Comparison of ENCODE assay signal across 1 cellular context in the genomic region with DNA sequence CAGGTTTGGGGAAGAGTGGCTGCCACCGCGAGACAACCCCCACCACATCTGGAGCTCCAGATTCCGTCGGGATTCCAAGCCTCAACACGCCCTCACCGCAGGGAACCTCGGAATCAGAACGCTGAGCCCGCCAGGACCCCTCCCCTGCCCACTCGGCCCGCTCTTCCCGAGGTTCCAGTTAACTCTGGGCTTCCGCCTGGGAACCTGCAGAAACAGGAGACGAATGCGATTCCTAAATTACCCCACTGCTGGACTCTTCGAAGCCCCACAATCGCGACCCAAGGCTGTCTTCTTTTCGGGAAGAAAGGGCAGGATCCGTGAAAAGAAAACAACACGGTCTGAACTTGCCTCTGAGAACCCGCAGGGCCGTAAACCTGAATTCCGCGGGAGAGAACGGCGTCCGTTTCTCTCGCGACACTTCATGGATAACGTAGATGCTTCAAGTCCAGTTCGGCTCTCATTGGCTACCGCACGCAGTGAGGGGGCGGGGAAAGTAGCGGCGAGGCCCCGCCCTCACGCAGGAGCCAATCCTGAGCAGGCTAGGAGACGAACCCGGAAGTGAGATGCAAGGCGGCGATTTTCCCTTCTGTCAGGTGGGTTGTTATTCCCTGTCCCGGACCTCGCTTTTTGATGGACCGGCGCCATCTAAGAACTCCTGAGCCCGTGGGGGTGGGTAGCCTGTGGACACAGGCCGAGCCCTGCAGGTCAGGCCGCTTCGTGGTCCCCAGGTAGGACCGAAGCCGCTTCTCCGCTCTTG.
TF ChIP-seq lines count a peak whose summit lies in the region.

A gene with protein sequence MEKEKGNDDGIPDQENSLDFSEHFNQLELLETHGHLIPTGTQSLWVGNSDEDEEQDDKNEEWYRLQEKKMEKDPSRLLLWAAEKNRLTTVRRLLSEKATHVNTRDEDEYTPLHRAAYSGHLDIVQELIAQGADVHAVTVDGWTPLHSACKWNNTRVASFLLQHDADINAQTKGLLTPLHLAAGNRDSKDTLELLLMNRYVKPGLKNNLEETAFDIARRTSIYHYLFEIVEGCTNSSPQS (plus strand): TSS at position 542 of the 757 bp plus-strand sequence. CDS start 2,710 bp downstream, outside the sequence.
A gene (minus strand): TSS at position 402 of the 757 bp plus-strand sequence. CDS start 1,043 bp downstream, outside the sequence.

TF ChIP-seq in K562, 482 proteins besides CTCF, POLR2A, EP300 and RAD21 (continued from another document and continues in another):
- TF ChIP-seq CSDE1 (IDR thresholded peaks at IDR 0.05): no peak
- no peak for TF ChIP-seq ZNF24 (IDR thresholded peaks at IDR 0.05)
- TF ChIP-seq, protein P1, sequence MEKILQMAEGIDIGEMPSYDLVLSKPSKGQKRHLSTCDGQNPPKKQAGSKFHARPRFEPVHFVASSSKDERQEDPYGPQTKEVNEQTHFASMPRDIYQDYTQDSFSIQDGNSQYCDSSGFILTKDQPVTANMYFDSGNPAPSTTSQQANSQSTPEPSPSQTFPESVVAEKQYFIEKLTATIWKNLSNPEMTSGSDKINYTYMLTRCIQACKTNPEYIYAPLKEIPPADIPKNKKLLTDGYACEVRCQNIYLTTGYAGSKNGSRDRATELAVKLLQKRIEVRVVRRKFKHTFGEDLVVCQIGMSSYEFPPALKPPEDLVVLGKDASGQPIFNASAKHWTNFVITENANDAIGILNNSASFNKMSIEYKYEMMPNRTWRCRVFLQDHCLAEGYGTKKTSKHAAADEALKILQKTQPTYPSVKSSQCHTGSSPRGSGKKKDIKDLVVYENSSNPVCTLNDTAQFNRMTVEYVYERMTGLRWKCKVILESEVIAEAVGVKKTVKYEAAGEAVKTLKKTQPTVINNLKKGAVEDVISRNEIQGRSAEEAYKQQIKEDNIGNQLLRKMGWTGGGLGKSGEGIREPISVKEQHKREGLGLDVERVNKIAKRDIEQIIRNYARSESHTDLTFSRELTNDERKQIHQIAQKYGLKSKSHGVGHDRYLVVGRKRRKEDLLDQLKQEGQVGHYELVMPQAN (IDR thresholded peaks at IDR 0.05; ENCODE audit: borderline replicate concordance): peak; percentile 83
- TF ChIP-seq PURB (CRISPR knock-in tag; IDR thresholded peaks at IDR 0.05; ENCODE audit: low read depth): no peak
- TF ChIP-seq NFYB (IDR thresholded peaks at IDR 0.05; ENCODE audit: extremely low read depth, insufficient read length): peak; percentile 84
- no peak for TF ChIP-seq JUN (IDR thresholded peaks at IDR 0.05; ENCODE audit: borderline replicate concordance, low read depth, low read length)
- TF ChIP-seq JUN (CRISPR knock-in tag; IDR thresholded peaks at IDR 0.05; ENCODE audit: borderline replicate concordance): no peak; the same call in 1 of the 2 replicates
- peak; percentile 99 for TF ChIP-seq CXXC5 (CRISPR knock-in tag; IDR thresholded peaks at IDR 0.05)
- TF ChIP-seq, protein P2, sequence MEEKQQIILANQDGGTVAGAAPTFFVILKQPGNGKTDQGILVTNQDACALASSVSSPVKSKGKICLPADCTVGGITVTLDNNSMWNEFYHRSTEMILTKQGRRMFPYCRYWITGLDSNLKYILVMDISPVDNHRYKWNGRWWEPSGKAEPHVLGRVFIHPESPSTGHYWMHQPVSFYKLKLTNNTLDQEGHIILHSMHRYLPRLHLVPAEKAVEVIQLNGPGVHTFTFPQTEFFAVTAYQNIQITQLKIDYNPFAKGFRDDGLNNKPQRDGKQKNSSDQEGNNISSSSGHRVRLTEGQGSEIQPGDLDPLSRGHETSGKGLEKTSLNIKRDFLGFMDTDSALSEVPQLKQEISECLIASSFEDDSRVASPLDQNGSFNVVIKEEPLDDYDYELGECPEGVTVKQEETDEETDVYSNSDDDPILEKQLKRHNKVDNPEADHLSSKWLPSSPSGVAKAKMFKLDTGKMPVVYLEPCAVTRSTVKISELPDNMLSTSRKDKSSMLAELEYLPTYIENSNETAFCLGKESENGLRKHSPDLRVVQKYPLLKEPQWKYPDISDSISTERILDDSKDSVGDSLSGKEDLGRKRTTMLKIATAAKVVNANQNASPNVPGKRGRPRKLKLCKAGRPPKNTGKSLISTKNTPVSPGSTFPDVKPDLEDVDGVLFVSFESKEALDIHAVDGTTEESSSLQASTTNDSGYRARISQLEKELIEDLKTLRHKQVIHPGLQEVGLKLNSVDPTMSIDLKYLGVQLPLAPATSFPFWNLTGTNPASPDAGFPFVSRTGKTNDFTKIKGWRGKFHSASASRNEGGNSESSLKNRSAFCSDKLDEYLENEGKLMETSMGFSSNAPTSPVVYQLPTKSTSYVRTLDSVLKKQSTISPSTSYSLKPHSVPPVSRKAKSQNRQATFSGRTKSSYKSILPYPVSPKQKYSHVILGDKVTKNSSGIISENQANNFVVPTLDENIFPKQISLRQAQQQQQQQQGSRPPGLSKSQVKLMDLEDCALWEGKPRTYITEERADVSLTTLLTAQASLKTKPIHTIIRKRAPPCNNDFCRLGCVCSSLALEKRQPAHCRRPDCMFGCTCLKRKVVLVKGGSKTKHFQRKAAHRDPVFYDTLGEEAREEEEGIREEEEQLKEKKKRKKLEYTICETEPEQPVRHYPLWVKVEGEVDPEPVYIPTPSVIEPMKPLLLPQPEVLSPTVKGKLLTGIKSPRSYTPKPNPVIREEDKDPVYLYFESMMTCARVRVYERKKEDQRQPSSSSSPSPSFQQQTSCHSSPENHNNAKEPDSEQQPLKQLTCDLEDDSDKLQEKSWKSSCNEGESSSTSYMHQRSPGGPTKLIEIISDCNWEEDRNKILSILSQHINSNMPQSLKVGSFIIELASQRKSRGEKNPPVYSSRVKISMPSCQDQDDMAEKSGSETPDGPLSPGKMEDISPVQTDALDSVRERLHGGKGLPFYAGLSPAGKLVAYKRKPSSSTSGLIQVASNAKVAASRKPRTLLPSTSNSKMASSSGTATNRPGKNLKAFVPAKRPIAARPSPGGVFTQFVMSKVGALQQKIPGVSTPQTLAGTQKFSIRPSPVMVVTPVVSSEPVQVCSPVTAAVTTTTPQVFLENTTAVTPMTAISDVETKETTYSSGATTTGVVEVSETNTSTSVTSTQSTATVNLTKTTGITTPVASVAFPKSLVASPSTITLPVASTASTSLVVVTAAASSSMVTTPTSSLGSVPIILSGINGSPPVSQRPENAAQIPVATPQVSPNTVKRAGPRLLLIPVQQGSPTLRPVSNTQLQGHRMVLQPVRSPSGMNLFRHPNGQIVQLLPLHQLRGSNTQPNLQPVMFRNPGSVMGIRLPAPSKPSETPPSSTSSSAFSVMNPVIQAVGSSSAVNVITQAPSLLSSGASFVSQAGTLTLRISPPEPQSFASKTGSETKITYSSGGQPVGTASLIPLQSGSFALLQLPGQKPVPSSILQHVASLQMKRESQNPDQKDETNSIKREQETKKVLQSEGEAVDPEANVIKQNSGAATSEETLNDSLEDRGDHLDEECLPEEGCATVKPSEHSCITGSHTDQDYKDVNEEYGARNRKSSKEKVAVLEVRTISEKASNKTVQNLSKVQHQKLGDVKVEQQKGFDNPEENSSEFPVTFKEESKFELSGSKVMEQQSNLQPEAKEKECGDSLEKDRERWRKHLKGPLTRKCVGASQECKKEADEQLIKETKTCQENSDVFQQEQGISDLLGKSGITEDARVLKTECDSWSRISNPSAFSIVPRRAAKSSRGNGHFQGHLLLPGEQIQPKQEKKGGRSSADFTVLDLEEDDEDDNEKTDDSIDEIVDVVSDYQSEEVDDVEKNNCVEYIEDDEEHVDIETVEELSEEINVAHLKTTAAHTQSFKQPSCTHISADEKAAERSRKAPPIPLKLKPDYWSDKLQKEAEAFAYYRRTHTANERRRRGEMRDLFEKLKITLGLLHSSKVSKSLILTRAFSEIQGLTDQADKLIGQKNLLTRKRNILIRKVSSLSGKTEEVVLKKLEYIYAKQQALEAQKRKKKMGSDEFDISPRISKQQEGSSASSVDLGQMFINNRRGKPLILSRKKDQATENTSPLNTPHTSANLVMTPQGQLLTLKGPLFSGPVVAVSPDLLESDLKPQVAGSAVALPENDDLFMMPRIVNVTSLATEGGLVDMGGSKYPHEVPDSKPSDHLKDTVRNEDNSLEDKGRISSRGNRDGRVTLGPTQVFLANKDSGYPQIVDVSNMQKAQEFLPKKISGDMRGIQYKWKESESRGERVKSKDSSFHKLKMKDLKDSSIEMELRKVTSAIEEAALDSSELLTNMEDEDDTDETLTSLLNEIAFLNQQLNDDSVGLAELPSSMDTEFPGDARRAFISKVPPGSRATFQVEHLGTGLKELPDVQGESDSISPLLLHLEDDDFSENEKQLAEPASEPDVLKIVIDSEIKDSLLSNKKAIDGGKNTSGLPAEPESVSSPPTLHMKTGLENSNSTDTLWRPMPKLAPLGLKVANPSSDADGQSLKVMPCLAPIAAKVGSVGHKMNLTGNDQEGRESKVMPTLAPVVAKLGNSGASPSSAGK (IDR thresholded peaks at IDR 0.05): peak; percentile 60
- TF ChIP-seq ILF3 (IDR thresholded peaks at IDR 0.05; ENCODE audit: borderline replicate concordance): no peak
- peak; percentile 98 for TF ChIP-seq ELF1 (tag; IDR thresholded peaks at IDR 0.05)
- no peak for TF ChIP-seq STAT5A (IDR thresholded peaks at IDR 0.05; ENCODE audit: borderline replicate concordance, low read length)
- peak; percentile 80 for TF ChIP-seq EGR1 (conservative IDR thresholded peaks at IDR 0.05)
- peak; percentile 77 for TF ChIP-seq POLR2AphosphoS5 (IDR thresholded peaks at IDR 0.05; ENCODE audit: control insufficient read depth, insufficient read depth, low read depth, low read length)
- peak; percentile 87 for TF ChIP-seq RBFOX2 (IDR thresholded peaks at IDR 0.05; ENCODE audit: low read depth, low read length)
- TF ChIP-seq, protein P3, sequence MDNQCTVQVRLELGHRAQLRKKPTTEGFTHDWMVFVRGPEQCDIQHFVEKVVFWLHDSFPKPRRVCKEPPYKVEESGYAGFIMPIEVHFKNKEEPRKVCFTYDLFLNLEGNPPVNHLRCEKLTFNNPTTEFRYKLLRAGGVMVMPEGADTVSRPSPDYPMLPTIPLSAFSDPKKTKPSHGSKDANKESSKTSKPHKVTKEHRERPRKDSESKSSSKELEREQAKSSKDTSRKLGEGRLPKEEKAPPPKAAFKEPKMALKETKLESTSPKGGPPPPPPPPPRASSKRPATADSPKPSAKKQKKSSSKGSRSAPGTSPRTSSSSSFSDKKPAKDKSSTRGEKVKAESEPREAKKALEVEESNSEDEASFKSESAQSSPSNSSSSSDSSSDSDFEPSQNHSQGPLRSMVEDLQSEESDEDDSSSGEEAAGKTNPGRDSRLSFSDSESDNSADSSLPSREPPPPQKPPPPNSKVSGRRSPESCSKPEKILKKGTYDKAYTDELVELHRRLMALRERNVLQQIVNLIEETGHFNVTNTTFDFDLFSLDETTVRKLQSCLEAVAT (IDR thresholded peaks at IDR 0.05): no peak
- TF ChIP-seq KDM1A (IDR thresholded peaks at IDR 0.05): no peak
- TF ChIP-seq, protein P4, sequence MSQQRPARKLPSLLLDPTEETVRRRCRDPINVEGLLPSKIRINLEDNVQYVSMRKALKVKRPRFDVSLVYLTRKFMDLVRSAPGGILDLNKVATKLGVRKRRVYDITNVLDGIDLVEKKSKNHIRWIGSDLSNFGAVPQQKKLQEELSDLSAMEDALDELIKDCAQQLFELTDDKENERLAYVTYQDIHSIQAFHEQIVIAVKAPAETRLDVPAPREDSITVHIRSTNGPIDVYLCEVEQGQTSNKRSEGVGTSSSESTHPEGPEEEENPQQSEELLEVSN (IDR thresholded peaks at IDR 0.05; ENCODE audit: borderline replicate concordance in 1 of 2, extremely low read depth in 1 of 2, insufficient read depth in 1 of 2, insufficient read length in 1 of 2, low read depth in 1 of 2, low read length in 1 of 2, poor library complexity in 1 of 2, severe bottlenecking in 1 of 2): peak; percentile 77 to 83
- no peak for TF ChIP-seq RBM15 (IDR thresholded peaks at IDR 0.05; ENCODE audit: insufficient read depth, low read length)
- no peak for TF ChIP-seq DNMT1 (IDR thresholded peaks at IDR 0.05)
- no peak for TF ChIP-seq ZNF143 (CRISPR knock-in tag; IDR thresholded peaks at IDR 0.05)
- peak; percentile 44 to 69 for TF ChIP-seq FOXK2 (conservative IDR thresholded peaks at IDR 0.05 in 1 of 2, IDR thresholded peaks at IDR 0.05 in 1 of 2; ENCODE audit: low read depth in 2 of 2)
- TF ChIP-seq TRIM24 (IDR thresholded peaks at IDR 0.05): no peak
- TF ChIP-seq ZNF699 (CRISPR knock-in tag; IDR thresholded peaks at IDR 0.05; ENCODE audit: insufficient replicate concordance): no peak
- TF ChIP-seq RFX1 (IDR thresholded peaks at IDR 0.05): no peak
- TF ChIP-seq PHF8 (IDR thresholded peaks at IDR 0.05; ENCODE audit: borderline replicate concordance, low read length): peak; percentile 87; the same call in 1 of the 2 replicates
- peak; percentile 57 for TF ChIP-seq TEAD4 (IDR thresholded peaks at IDR 0.05; ENCODE audit: low read length)
- TF ChIP-seq TEAD4 (CRISPR knock-in tag; IDR thresholded peaks at IDR 0.05; ENCODE audit: borderline replicate concordance): 0 out of 2 replicates have a peak, but pooled peaks have one; percentile 70
- peak; percentile 56 for TF ChIP-seq TAF9B (IDR thresholded peaks at IDR 0.05; ENCODE audit: partially characterized antibody)
- TF ChIP-seq MYBL2 (IDR thresholded peaks at IDR 0.05; ENCODE audit: low read depth): 0 out of 2 replicates have a peak, but pooled peaks have one; percentile 10
- no peak for TF ChIP-seq MYBL2 (CRISPR knock-in tag; IDR thresholded peaks at IDR 0.05; ENCODE audit: borderline replicate concordance)
- no peak for TF ChIP-seq CHD1 (IDR thresholded peaks at IDR 0.05; ENCODE audit: low read length)
- TF ChIP-seq HOXB6 (CRISPR knock-in tag; IDR thresholded peaks at IDR 0.05; ENCODE audit: borderline replicate concordance): no peak
- TF ChIP-seq, protein P5, sequence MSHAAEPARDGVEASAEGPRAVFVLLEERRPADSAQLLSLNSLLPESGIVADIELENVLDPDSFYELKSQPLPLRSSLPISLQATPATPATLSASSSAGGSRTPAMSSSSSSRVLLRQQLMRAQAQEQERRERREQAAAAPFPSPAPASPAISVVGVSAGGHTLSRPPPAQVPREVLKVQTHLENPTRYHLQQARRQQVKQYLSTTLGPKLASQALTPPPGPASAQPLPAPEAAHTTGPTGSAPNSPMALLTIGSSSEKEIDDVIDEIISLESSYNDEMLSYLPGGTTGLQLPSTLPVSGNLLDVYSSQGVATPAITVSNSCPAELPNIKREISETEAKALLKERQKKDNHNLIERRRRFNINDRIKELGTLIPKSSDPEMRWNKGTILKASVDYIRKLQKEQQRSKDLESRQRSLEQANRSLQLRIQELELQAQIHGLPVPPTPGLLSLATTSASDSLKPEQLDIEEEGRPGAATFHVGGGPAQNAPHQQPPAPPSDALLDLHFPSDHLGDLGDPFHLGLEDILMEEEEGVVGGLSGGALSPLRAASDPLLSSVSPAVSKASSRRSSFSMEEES (CRISPR knock-in tag; IDR thresholded peaks at IDR 0.05): no peak
- no peak for TF ChIP-seq BCOR (IDR thresholded peaks at IDR 0.05)
